16 cellular contexts compared by ENCODE assay signal in the genomic region with DNA sequence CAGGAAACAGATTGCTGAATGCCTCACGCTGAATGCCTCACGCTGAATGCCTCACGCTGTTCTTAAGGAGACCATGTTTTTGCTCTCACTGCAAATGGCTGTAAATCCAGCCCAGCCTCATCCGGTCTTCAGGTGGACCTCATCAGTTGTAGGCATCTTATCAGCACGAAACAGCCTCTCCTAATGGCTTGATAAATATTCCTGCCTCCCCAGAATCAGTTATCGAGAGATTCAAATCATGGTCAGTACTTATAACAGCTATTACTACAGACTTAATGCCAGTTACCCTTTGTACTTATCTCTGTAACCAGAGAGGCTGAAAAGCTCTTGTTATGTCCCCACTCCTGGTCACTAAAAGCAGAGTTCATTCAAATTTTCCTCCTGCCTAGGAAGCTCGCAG.
"Had no signal": no experiment of that assay in that cellular context is flagged by ENCODE, and none has a peak within 500 bp of the region (broad histone marks: within the 10 kb centered on the region; RNA-seq: fewer than 3 reads in every experiment).

No MANE protein-coding gene starts in this region.

- H3K9me3 Mint-ChIP-seq: activated naive CD4-positive, alpha-beta T cell treated with anti-CD3 and anti-CD28 coated beads, Interleukin-2, amount 50 U/mL, for 72 hours; nephron progenitor cell had no signal

- H3K4me3 ChIP-seq: esophagus squamous epithelium, ovary, testis had no signal

- H3K36me3 Mint-ChIP-seq: activated naive CD4-positive, alpha-beta T cell treated with anti-CD3 and anti-CD28 coated beads, Interleukin-2, amount 50 U/mL, for 72 hours had no signal

- H3K9me3 ChIP-seq: esophagus squamous epithelium, ovary, testis had no signal

- H3K36me3 ChIP-seq: brain microvascular endothelial cell, esophagus squamous epithelium, ovary had no signal

- H3K4me1 Mint-ChIP-seq: stimulated activated naive CD8-positive, alpha-beta T cell treated with anti-CD3 and anti-CD28 coated beads, Interleukin-15, amount 100 ng/mL, for 72 hours had no signal

- DNase-seq: activated CD4-positive, alpha-beta T cell treated with anti-CD3 and anti-CD28 coated beads, Interleukin-2, amount 50 U/mL, for 4 hours; activated effector memory CD4-positive, alpha-beta T cell treated with Interleukin-2 at 50 U/mL for 16 hours; activated T-cell treated with anti-CD3 and anti-CD28 coated beads, Interleukin-2, amount 50 U/mL, for 24 hours; amygdala; brain microvascular endothelial cell; esophagus squamous epithelium; foreskin fibroblast; glutamatergic neuron; nephron progenitor cell; ovary; stimulated activated CD4-positive, alpha-beta T cell treated with anti-CD3 and anti-CD28 coated beads, Interleukin-2, amount 100 ng/mL, for 48 hours; stimulated activated naive CD8-positive, alpha-beta T cell treated with anti-CD3 and anti-CD28 coated beads, Interleukin-15, amount 100 ng/mL, for 72 hours; SW 1271; testis had no signal

- H3K27ac Mint-ChIP-seq: activated naive CD4-positive, alpha-beta T cell treated with anti-CD3 and anti-CD28 coated beads, Interleukin-2, amount 50 U/mL, for 72 hours; activated T-cell treated with anti-CD3 and anti-CD28 coated beads, Interleukin-2, amount 50 U/mL, for 24 hours; nephron progenitor cell; stimulated activated naive CD8-positive, alpha-beta T cell treated with anti-CD3 and anti-CD28 coated beads, Interleukin-15, amount 100 ng/mL, for 72 hours had no signal

- H3K27ac ChIP-seq: brain microvascular endothelial cell, esophagus squamous epithelium, ovary, testis had no signal

- H3K4me3 Mint-ChIP-seq: activated T-cell treated with anti-CD3 and anti-CD28 coated beads, Interleukin-2, amount 50 U/mL, for 24 hours; nephron progenitor cell; stimulated activated naive CD8-positive, alpha-beta T cell treated with anti-CD3 and anti-CD28 coated beads, Interleukin-15, amount 100 ng/mL, for 72 hours had no signal

- FAIRE-seq: endometrium had no signal

- H3K27me3 ChIP-seq: brain microvascular endothelial cell, esophagus squamous epithelium, ovary, testis had no signal

- H3K4me1 ChIP-seq: testis had no signal

- ATAC-seq: activated naive CD4-positive, alpha-beta T cell treated with anti-CD3 and anti-CD28 coated beads, Interleukin-2, amount 50 U/mL, for 72 hours; stimulated activated naive CD8-positive, alpha-beta T cell treated with anti-CD3 and anti-CD28 coated beads, Interleukin-15, amount 100 ng/mL, for 72 hours had no signal

- H3K27me3 Mint-ChIP-seq: activated T-cell treated with anti-CD3 and anti-CD28 coated beads, Interleukin-2, amount 50 U/mL, for 24 hours; stimulated activated naive CD8-positive, alpha-beta T cell treated with anti-CD3 and anti-CD28 coated beads, Interleukin-15, amount 100 ng/mL, for 72 hours had no signal
